ENCODE assay signal across 19 cellular contexts in the genomic region with DNA sequence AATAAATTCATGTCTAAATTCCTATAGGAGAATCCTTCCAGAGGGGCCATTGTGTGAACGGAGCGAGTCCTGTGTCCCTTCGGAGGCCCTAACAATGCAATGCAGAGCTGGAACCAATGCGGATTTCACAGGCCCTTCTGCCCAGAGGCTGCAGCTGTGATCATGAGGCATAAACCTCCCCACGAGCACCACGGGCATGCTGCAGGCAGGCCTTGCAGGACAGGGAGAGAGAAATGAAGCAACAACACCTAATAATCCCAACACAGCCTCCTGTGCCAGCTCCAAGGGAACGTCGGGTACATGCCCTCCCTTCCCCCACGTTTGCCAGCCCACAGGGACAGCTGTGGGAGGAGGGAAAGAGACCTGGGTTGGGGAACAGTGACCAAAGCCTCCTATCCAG.
DNase-seq lines count a peak whose midpoint lies in the region; ATAC-seq, FAIRE-seq and TF ChIP-seq lines count a peak whose summit lies in the region.
"Had no signal": no experiment of that assay in that cellular context is flagged by ENCODE, and none has a peak within 500 bp of the region (broad histone marks: within the 10 kb centered on the region; RNA-seq: fewer than 3 reads in every experiment).

No MANE protein-coding gene starts in this region.

- H3K9me3 Mint-ChIP-seq in astrocyte (ENCODE audit: unreplicated experiment): no peaks in the 10 kb centered on the region
- H3K9me3 Mint-ChIP-seq in nephron progenitor cell: peaks cover 7% of the 10 kb centered on the region
- peaks cover 0 to 4% (median 1%) of the 10 kb centered on the region in 7 donors for H3K9me3 Mint-ChIP-seq in CD14-positive monocyte
- H3K9me3 Mint-ChIP-seq in activated T-helper 17 cell treated with anti-CD3 and anti-CD28 coated beads, Interleukin-2, amount 50 U/mL, for 72 hours: no peaks in the 10 kb centered on the region
- H3K9me3 Mint-ChIP-seq: stimulated activated naive CD8-positive, alpha-beta T cell treated with anti-CD3 and anti-CD28 coated beads, Interleukin-15, Interleukin-2, amounts not matched to agents 100 ng/mL and 50 ng/mL, for 24 hours had no signal

- WGBS in smooth muscle cell (ENCODE audit: low lambda C conversion rate): 60% methylated on average over 9 of the region's 9 CpGs
- 78 to 91% methylated on average over 4 to 8 of the region's 9 CpGs for WGBS in esophagus squamous epithelium, 2 donors

- H2AFZ ChIP-seq in astrocyte (ENCODE audit: low read depth, low read length) (no peak overlapping the region), smooth muscle cell (ENCODE audit: low read depth) (no peak overlapping the region)

- no peak for FAIRE-seq in astrocyte (lab: Jason Lieb, UNC)
- FAIRE-seq: G401.6 had no signal

- TF ChIP-seq CTCF in astrocyte (IDR thresholded peaks at IDR 0.05; ENCODE audit: insufficient read depth, low read depth, low read length): no peak
- no peak for TF ChIP-seq CTCF in nephron progenitor cell (IDR thresholded peaks at IDR 0.05)
- TF ChIP-seq CTCF in smooth muscle cell (IDR thresholded peaks at IDR 0.05; ENCODE audit: borderline replicate concordance, insufficient read depth, poor library complexity, severe bottlenecking): no peak
- TF ChIP-seq CTCF in GM20000 (IDR thresholded peaks at IDR 0.05; ENCODE audit: extremely low read depth, missing control alignments): no peak
- no peak for TF ChIP-seq CTCF in esophagus squamous epithelium (IDR thresholded peaks at IDR 0.05)
- TF ChIP-seq CTCF in CD14-positive monocyte (IDR thresholded peaks at IDR 0.05): no peak

- intact Hi-C loops in left ventricle myocardium superior (cut with micrococcal nuclease) (no loop called here), esophagus squamous epithelium (cut with DNase I) (no loop called here), CD14-positive monocyte (cut with micrococcal nuclease) (no loop called here)

- no peak overlapping the region for H3K27ac ChIP-seq in astrocyte (ENCODE audit: low read depth, low read length)
- peak overlapping the region; percentile 84 for H3K27ac ChIP-seq in smooth muscle cell (ENCODE audit: low read depth)
- H3K27ac ChIP-seq in esophagus squamous epithelium: no peak overlapping the region
- H3K27ac ChIP-seq: upper lobe of right lung had no signal

- H3K27ac Mint-ChIP-seq in astrocyte (ENCODE audit: unreplicated experiment): peak overlapping the region; percentile 81
- H3K27ac Mint-ChIP-seq in nephron progenitor cell: peak overlapping the region; percentile 98
- no peak overlapping the region for H3K27ac Mint-ChIP-seq in CD14-positive monocyte
- no peak overlapping the region for H3K27ac Mint-ChIP-seq in activated T-helper 17 cell treated with anti-CD3 and anti-CD28 coated beads, Interleukin-2, amount 50 U/mL, for 72 hours
- H3K27ac Mint-ChIP-seq: CD4-positive, alpha-beta memory T cell; stimulated activated naive CD8-positive, alpha-beta T cell treated with anti-CD3 and anti-CD28 coated beads, Interleukin-15, Interleukin-2, amounts not matched to agents 100 ng/mL and 50 ng/mL, for 24 hours had no signal

- no peak for TF ChIP-seq POLR2A in esophagus squamous epithelium (IDR thresholded peaks at IDR 0.05)

- H4K20me1 ChIP-seq in astrocyte (ENCODE audit: insufficient read depth, low read length) (peaks cover 17% of the 10 kb centered on the region), smooth muscle cell (ENCODE audit: low read depth) (no peaks in the 10 kb centered on the region)

- H3K27me3 ChIP-seq in astrocyte (ENCODE audit: insufficient read depth, low read length) (no peaks in the 10 kb centered on the region), smooth muscle cell (ENCODE audit: low read depth) (no peaks in the 10 kb centered on the region), esophagus squamous epithelium (peaks cover 0 to 6% (median 0%) of the 10 kb centered on the region in 4 donors)
- H3K27me3 ChIP-seq: upper lobe of right lung had no signal

- DNase-seq in astrocyte (ENCODE audit: low read depth): no peak
- DNase-seq in left ventricle myocardium superior: no peak
- peak; percentile 40 for DNase-seq in nephron progenitor cell
- DNase-seq in smooth muscle cell (lab: John Stamatoyannopoulos, UW; ENCODE audit: unreplicated experiment): no peak
- DNase-seq in GM20000 (ENCODE audit: low spot score): no peak
- no peak for DNase-seq in esophagus squamous epithelium (lab: John Stamatoyannopoulos, UW)
- no peak for DNase-seq in CD14-positive monocyte (ENCODE audit: low spot score)
- DNase-seq: activated gamma-delta T cell; CD4-positive, alpha-beta memory T cell; DMS153; left cardiac atrium; SHP77 treated with DMSO at 0.1 percent for 48 hours; stimulated activated CD4-positive, alpha-beta T cell treated with anti-CD3 and anti-CD28 coated beads, Interleukin-4, amount 100 ng/mL, for 1 hour; T-helper 1 cell; upper lobe of right lung had no signal

- H3K4me1 ChIP-seq in astrocyte (ENCODE audit: insufficient read depth, low read length) (peaks cover 33% of the 10 kb centered on the region), smooth muscle cell (ENCODE audit: low read depth) (peaks cover 53% of the 10 kb centered on the region), esophagus squamous epithelium (no peaks in the 10 kb centered on the region)

- H3K79me2 ChIP-seq in astrocyte (ENCODE audit: insufficient read depth, low read length) (peaks cover 72% of the 10 kb centered on the region), smooth muscle cell (ENCODE audit: low read depth) (peaks cover 84% of the 10 kb centered on the region)

- peaks cover 26% of the 10 kb centered on the region for H3F3A ChIP-seq in smooth muscle cell (ENCODE audit: low read depth)

- no peaks in the 10 kb centered on the region for H3K9me3 ChIP-seq in astrocyte (ENCODE audit: insufficient read depth, low read depth, low read length)
- no peaks in the 10 kb centered on the region for H3K9me3 ChIP-seq in smooth muscle cell (replicated peaks; ENCODE audit: low read depth)
- no peaks in the 10 kb centered on the region for H3K9me3 ChIP-seq in esophagus squamous epithelium
- H3K9me3 ChIP-seq: mucosa of descending colon, upper lobe of right lung had no signal

- no peak overlapping the region for H3K4me3 ChIP-seq in astrocyte (ENCODE audit: insufficient read depth, low read depth, low read length)
- no peak overlapping the region for H3K4me3 ChIP-seq in smooth muscle cell
- H3K4me3 ChIP-seq in esophagus squamous epithelium: no peak overlapping the region
- H3K4me3 ChIP-seq: mucosa of descending colon, upper lobe of right lung had no signal

- H3K4me1 Mint-ChIP-seq in astrocyte (ENCODE audit: low read depth, unreplicated experiment) (peaks cover 76% of the 10 kb centered on the region), nephron progenitor cell (peaks cover 71% of the 10 kb centered on the region), CD14-positive monocyte (peaks cover 38% of the 10 kb centered on the region)
- H3K4me1 Mint-ChIP-seq in activated T-helper 17 cell treated with anti-CD3 and anti-CD28 coated beads, Interleukin-2, amount 50 U/mL, for 72 hours: no peaks in the 10 kb centered on the region
- H3K4me1 Mint-ChIP-seq: CD4-positive, alpha-beta memory T cell had no signal

- peak; percentile 51 for ATAC-seq in left ventricle myocardium superior
- no peak for ATAC-seq in activated T-helper 17 cell treated with anti-CD3 and anti-CD28 coated beads, Interleukin-2, amount 50 U/mL, for 72 hours (replicated peaks)
- ATAC-seq: mucosa of descending colon had no signal

- peak overlapping the region; percentile 71 for H3K4me3 Mint-ChIP-seq in astrocyte (ENCODE audit: unreplicated experiment)
- peak overlapping the region; percentile 8 for H3K4me3 Mint-ChIP-seq in nephron progenitor cell
- H3K4me3 Mint-ChIP-seq in CD14-positive monocyte: no peak overlapping the region
- H3K4me3 Mint-ChIP-seq in activated T-helper 17 cell treated with anti-CD3 and anti-CD28 coated beads, Interleukin-2, amount 50 U/mL, for 72 hours: no peak overlapping the region
- H3K4me3 Mint-ChIP-seq: CD4-positive, alpha-beta memory T cell; stimulated activated naive CD8-positive, alpha-beta T cell treated with anti-CD3 and anti-CD28 coated beads, Interleukin-15, Interleukin-2, amounts not matched to agents 100 ng/mL and 50 ng/mL, for 24 hours had no signal

- H3K4me2 ChIP-seq in astrocyte (ENCODE audit: low read length) (no peak overlapping the region), smooth muscle cell (peak overlapping the region; percentile 64)

- no peaks in the 10 kb centered on the region for H3K36me3 ChIP-seq in astrocyte (ENCODE audit: insufficient read depth, low read length)
- H3K36me3 ChIP-seq in smooth muscle cell (ENCODE audit: low read depth): no peaks in the 10 kb centered on the region
- H3K36me3 ChIP-seq in esophagus squamous epithelium: no peaks in the 10 kb centered on the region
- H3K36me3 ChIP-seq: upper lobe of right lung had no signal

- H3K27me3 Mint-ChIP-seq in astrocyte (ENCODE audit: low read depth, unreplicated experiment) (no peaks in the 10 kb centered on the region), nephron progenitor cell (ENCODE audit: low read depth, poor library complexity) (no peaks in the 10 kb centered on the region), CD14-positive monocyte (ENCODE audit: low read depth in 3 of 3) (no peaks in the 10 kb centered on the region)
- peaks cover 3% of the 10 kb centered on the region for H3K27me3 Mint-ChIP-seq in activated T-helper 17 cell treated with anti-CD3 and anti-CD28 coated beads, Interleukin-2, amount 50 U/mL, for 72 hours
- H3K27me3 Mint-ChIP-seq: CD4-positive, alpha-beta memory T cell; stimulated activated naive CD8-positive, alpha-beta T cell treated with anti-CD3 and anti-CD28 coated beads, Interleukin-15, Interleukin-2, amounts not matched to agents 100 ng/mL and 50 ng/mL, for 24 hours had no signal

- no peak overlapping the region for H3K9ac ChIP-seq in astrocyte (ENCODE audit: low read length)
- H3K9ac ChIP-seq in smooth muscle cell (ENCODE audit: low read depth): peak overlapping the region; percentile 52

- peaks cover 24% of the 10 kb centered on the region for H3K36me3 Mint-ChIP-seq in astrocyte (ENCODE audit: low read depth, unreplicated experiment)
- H3K36me3 Mint-ChIP-seq in nephron progenitor cell (ENCODE audit: low read depth): peaks cover 34% of the 10 kb centered on the region
- H3K36me3 Mint-ChIP-seq in CD14-positive monocyte: peaks cover 59 to 73% of the 10 kb centered on the region in 2 donors
- no peaks in the 10 kb centered on the region for H3K36me3 Mint-ChIP-seq in activated T-helper 17 cell treated with anti-CD3 and anti-CD28 coated beads, Interleukin-2, amount 50 U/mL, for 72 hours (ENCODE audit: low read depth)
- H3K36me3 Mint-ChIP-seq: CD4-positive, alpha-beta memory T cell had no signal

Comparison
In these comparisons a context has a peak if more than half of its experiments do, and no peak if none do; other contexts are left out.
1. H3K27ac Mint-ChIP-seq: peak in astrocyte (single experiment) and nephron progenitor cell (single experiment); none in CD14-positive monocyte (0 of 7) and activated T-helper 17 cell treated with anti-CD3 and anti-CD28 coated beads, Interleukin-2, amount 50 U/mL, for 72 hours (single experiment).
2. H3K4me3 Mint-ChIP-seq: peak in astrocyte (single experiment) and nephron progenitor cell (single experiment); none in CD14-positive monocyte (0 of 2) and activated T-helper 17 cell treated with anti-CD3 and anti-CD28 coated beads, Interleukin-2, amount 50 U/mL, for 72 hours (single experiment).